ENCODE assay signal across 1 cellular context in the genomic region with DNA sequence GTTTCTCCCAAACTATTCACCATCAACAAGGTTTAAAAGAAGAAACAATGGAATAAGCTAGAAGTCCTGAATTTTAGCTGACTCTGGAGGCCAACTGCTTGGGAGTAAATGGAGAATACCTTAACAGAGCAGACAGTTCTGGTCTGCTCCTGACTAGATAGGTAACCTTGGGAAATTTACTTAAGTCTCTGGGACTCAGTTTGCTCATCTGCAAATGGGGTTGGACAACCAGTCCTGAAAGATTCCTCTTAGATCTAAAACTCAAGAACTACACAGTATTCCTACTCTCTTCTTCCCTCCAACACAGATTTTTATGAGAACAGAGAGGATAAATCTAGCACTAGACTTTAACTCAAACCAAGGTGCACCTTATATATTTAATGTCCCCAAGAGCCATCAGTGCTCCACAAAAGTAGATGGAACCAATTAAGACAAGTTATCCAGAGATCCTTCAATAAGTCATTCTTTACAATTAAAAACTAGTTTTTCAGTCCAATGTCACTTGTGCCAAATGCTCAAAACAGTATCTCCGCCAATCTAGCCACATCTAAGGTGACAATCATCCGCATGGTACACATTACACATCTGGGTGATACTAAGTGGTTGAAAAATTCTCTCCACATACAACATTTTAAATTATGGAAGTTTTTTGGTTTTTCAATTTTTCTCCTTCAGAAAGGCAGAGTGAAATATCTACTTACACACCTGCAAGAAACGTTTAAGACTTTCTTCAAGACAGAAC.
TF ChIP-seq lines count a peak whose summit lies in the region.

No MANE protein-coding gene starts in this region.

TF ChIP-seq in IMR-90, 13 proteins besides CTCF, POLR2A, EP300 and RAD21:
- no peak for TF ChIP-seq FOS (IDR thresholded peaks at IDR 0.05; ENCODE audit: low read depth, low read length)
- no peak for TF ChIP-seq NFE2L2 (IDR thresholded peaks at IDR 0.05; ENCODE audit: low read depth, low read length)
- no peak for TF ChIP-seq CEBPB (IDR thresholded peaks at IDR 0.05; ENCODE audit: low read depth, low read length)
